ENCODE assay signal across 1 cellular context in the genomic region with DNA sequence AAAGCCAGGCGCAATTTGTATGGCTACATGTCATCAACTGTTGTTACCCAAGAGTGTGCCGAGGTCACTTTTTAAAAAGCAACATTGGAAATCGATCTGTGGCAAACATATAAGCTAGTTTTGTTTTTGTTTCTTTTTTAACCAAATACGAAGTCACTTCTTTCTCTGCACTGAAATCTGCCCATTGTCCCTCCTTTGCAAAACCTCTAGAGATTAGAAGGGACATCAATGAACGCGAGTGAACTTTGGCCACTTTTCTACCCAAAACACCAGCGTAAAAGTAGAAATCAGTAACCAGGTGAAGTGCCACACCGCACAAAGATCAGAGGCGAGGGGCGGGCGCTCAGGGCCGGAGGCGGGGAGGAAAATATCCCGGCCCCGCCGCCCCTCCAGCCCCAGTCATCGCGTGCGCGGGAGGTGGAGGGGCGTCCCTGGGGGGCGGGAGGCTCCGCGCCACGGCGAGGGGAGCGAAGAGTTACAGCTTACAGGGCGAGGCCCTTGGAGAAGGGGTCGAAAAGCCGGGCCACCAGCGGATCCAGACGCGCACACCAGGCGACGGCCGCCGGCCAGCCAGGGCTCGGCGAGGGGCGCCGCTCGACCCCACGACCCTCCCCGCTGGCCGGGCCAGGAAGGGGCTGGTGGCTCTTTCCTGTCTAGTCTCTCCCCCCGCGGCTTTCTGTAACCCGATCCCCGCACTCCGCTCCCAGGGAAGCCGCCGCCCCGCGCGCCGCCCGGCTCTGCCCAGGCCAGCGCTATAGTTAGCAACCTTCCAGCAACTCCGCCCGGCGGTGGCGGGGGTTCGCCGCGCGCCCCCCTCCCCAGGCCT.
TF ChIP-seq lines count a peak whose summit lies in the region.

No MANE protein-coding gene starts in this region.

TF ChIP-seq in HepG2, 621 proteins besides CTCF, POLR2A, EP300 and RAD21 (continued from another document and continues in another):
- TF ChIP-seq, protein P1, sequence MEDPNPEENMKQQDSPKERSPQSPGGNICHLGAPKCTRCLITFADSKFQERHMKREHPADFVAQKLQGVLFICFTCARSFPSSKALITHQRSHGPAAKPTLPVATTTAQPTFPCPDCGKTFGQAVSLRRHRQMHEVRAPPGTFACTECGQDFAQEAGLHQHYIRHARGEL (CRISPR knock-in tag; IDR thresholded peaks at IDR 0.05) = 0 out of 2 replicates have a peak, but pooled peaks have one; percentile 58
- no peak for TF ChIP-seq ISX (CRISPR knock-in tag; conservative IDR thresholded peaks at IDR 0.05)
- TF ChIP-seq KDM6A (CRISPR knock-in tag; IDR thresholded peaks at IDR 0.05; ENCODE audit: low read depth) = peak; percentile 97
- TF ChIP-seq MYC (CRISPR knock-in tag; IDR thresholded peaks at IDR 0.05; ENCODE audit: borderline replicate concordance) = peak; percentile 94
- TF ChIP-seq DNMT3B (CRISPR knock-in tag; conservative IDR thresholded peaks at IDR 0.05) = peak; percentile 85; the same call in 1 of the 2 replicates
- TF ChIP-seq ZBTB7B (CRISPR knock-in tag; IDR thresholded peaks at IDR 0.05) = peak; percentile 97
- TF ChIP-seq RBM22 (optimal IDR thresholded peaks at IDR 0.05; ENCODE audit: low read length) = no peak
- peak; percentile 68; the same call in 1 of the 2 replicates for TF ChIP-seq BORCS8-MEF2B (CRISPR knock-in tag; IDR thresholded peaks at IDR 0.05)
- TF ChIP-seq NFRKB (IDR thresholded peaks at IDR 0.05) = no peak
- TF ChIP-seq ZNF556 (CRISPR knock-in tag; IDR thresholded peaks at IDR 0.05; ENCODE audit: borderline replicate concordance) = peak; percentile 19
- TF ChIP-seq SALL1 (CRISPR knock-in tag; IDR thresholded peaks at IDR 0.05) = peak; percentile 96; the same call in 1 of the 2 replicates
- TF ChIP-seq MEF2D (CRISPR knock-in tag; IDR thresholded peaks at IDR 0.05) = peak; percentile 93
- peak; percentile 36; the same call in 1 of the 2 replicates for TF ChIP-seq MIER2 (CRISPR knock-in tag; IDR thresholded peaks at IDR 0.05)
- peak; percentile 63 for TF ChIP-seq ZNF552 (CRISPR knock-in tag; IDR thresholded peaks at IDR 0.05; ENCODE audit: borderline replicate concordance)
- peak; percentile 54 for TF ChIP-seq ZSCAN20 (CRISPR knock-in tag; IDR thresholded peaks at IDR 0.05; ENCODE audit: borderline replicate concordance)
- TF ChIP-seq TBX2 (CRISPR knock-in tag; IDR thresholded peaks at IDR 0.05; ENCODE audit: borderline replicate concordance) = peak; percentile 95
- peak; percentile 75 for TF ChIP-seq ATF7-NPFF (CRISPR knock-in tag; IDR thresholded peaks at IDR 0.05; ENCODE audit: low read depth)
- TF ChIP-seq KDM3A (CRISPR knock-in tag; IDR thresholded peaks at IDR 0.05; ENCODE audit: low read depth) = peak; percentile 73; the same call in 1 of the 2 replicates
- peak; percentile 82 for TF ChIP-seq CBX1 (IDR thresholded peaks at IDR 0.05; ENCODE audit: low read depth)
- TF ChIP-seq, protein P2, sequence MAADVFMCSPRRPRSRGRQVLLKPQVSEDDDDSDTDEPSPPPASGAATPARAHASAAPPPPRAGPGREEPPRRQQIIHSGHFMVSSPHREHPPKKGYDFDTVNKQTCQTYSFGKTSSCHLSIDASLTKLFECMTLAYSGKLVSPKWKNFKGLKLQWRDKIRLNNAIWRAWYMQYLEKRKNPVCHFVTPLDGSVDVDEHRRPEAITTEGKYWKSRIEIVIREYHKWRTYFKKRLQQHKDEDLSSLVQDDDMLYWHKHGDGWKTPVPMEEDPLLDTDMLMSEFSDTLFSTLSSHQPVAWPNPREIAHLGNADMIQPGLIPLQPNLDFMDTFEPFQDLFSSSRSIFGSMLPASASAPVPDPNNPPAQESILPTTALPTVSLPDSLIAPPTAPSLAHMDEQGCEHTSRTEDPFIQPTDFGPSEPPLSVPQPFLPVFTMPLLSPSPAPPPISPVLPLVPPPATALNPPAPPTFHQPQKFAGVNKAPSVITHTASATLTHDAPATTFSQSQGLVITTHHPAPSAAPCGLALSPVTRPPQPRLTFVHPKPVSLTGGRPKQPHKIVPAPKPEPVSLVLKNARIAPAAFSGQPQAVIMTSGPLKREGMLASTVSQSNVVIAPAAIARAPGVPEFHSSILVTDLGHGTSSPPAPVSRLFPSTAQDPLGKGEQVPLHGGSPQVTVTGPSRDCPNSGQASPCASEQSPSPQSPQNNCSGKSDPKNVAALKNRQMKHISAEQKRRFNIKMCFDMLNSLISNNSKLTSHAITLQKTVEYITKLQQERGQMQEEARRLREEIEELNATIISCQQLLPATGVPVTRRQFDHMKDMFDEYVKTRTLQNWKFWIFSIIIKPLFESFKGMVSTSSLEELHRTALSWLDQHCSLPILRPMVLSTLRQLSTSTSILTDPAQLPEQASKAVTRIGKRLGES (CRISPR knock-in tag; IDR thresholded peaks at IDR 0.05; ENCODE audit: borderline replicate concordance) = no peak
- TF ChIP-seq ZNF234 (CRISPR knock-in tag; conservative IDR thresholded peaks at IDR 0.05) = peak; percentile 81; the same call in 1 of the 2 replicates
- peak; percentile 61 for TF ChIP-seq FOXP1 (IDR thresholded peaks at IDR 0.05)
- TF ChIP-seq FOXP1 (CRISPR knock-in tag; IDR thresholded peaks at IDR 0.05) = peak; percentile 92
- no peak for TF ChIP-seq ZFP41 (CRISPR knock-in tag; IDR thresholded peaks at IDR 0.05; ENCODE audit: borderline replicate concordance)
- no peak for TF ChIP-seq SETDB1 (CRISPR knock-in tag; IDR thresholded peaks at IDR 0.05; ENCODE audit: borderline replicate concordance)
- peak; percentile 52; the same call in 1 of the 2 replicates for TF ChIP-seq ZNF12 (CRISPR knock-in tag; IDR thresholded peaks at IDR 0.05)
- TF ChIP-seq SMARCE1 (IDR thresholded peaks at IDR 0.05; ENCODE audit: borderline replicate concordance) = no peak
- TF ChIP-seq XBP1 (CRISPR knock-in tag; IDR thresholded peaks at IDR 0.05) = 0 out of 2 replicates have a peak, but pooled peaks have one; percentile 39
- TF ChIP-seq ZNF570 (CRISPR knock-in tag; IDR thresholded peaks at IDR 0.05; ENCODE audit: borderline replicate concordance) = no peak
- TF ChIP-seq ZNF496 (CRISPR knock-in tag; IDR thresholded peaks at IDR 0.05; ENCODE audit: insufficient replicate concordance) = no peak
- peak; percentile 37; the same call in 1 of the 2 replicates for TF ChIP-seq MAFF (IDR thresholded peaks at IDR 0.05; ENCODE audit: low read depth, low read length)
- TF ChIP-seq, protein P3, sequence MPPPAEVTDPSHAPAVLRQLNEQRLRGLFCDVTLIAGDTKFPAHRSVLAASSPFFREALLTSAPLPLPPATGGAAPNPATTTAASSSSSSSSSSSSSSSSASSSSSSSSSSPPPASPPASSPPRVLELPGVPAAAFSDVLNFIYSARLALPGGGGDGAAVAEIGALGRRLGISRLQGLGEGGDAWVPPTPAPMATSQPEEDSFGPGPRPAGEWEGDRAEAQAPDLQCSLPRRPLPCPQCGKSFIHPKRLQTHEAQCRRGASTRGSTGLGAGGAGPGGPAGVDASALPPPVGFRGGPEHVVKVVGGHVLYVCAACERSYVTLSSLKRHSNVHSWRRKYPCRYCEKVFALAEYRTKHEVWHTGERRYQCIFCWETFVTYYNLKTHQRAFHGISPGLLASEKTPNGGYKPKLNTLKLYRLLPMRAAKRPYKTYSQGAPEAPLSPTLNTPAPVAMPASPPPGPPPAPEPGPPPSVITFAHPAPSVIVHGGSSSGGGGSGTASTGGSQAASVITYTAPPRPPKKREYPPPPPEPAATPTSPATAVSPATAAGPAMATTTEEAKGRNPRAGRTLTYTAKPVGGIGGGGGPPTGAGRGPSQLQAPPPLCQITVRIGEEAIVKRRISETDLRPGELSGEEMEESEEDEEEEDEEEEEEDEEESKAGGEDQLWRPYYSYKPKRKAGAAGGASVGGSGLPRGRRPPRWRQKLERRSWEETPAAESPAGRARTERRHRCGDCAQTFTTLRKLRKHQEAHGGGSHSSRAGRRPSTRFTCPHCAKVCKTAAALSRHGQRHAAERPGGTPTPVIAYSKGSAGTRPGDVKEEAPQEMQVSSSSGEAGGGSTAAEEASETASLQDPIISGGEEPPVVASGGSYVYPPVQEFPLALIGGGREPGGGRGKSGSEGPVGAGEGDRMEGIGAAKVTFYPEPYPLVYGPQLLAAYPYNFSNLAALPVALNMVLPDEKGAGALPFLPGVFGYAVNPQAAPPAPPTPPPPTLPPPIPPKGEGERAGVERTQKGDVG (CRISPR knock-in tag; IDR thresholded peaks at IDR 0.05; ENCODE audit: borderline replicate concordance) = no peak
- TF ChIP-seq, protein P4, sequence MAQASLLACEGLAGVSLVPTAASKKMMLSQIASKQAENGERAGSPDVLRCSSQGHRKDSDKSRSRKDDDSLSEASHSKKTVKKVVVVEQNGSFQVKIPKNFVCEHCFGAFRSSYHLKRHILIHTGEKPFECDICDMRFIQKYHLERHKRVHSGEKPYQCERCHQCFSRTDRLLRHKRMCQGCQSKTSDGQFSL (CRISPR knock-in tag; IDR thresholded peaks at IDR 0.05) = peak; percentile 85; the same call in 1 of the 2 replicates
- peak; percentile 98 for TF ChIP-seq FOXJ3 (CRISPR knock-in tag; IDR thresholded peaks at IDR 0.05; ENCODE audit: borderline replicate concordance)
- peak; percentile 66; the same call in 1 of the 2 replicates for TF ChIP-seq HMG20B (CRISPR knock-in tag; conservative IDR thresholded peaks at IDR 0.05)
- peak; percentile 58; the same call in 1 of the 2 replicates for TF ChIP-seq ZNF747 (CRISPR knock-in tag; IDR thresholded peaks at IDR 0.05; ENCODE audit: borderline replicate concordance)
- TF ChIP-seq, protein P5, sequence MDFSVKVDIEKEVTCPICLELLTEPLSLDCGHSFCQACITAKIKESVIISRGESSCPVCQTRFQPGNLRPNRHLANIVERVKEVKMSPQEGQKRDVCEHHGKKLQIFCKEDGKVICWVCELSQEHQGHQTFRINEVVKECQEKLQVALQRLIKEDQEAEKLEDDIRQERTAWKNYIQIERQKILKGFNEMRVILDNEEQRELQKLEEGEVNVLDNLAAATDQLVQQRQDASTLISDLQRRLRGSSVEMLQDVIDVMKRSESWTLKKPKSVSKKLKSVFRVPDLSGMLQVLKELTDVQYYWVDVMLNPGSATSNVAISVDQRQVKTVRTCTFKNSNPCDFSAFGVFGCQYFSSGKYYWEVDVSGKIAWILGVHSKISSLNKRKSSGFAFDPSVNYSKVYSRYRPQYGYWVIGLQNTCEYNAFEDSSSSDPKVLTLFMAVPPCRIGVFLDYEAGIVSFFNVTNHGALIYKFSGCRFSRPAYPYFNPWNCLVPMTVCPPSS (IDR thresholded peaks at IDR 0.05) = no peak
- TF ChIP-seq ZNF572 (CRISPR knock-in tag; IDR thresholded peaks at IDR 0.05) = 0 out of 2 replicates have a peak, but pooled peaks have one; percentile 45
- TF ChIP-seq ZSCAN25 (CRISPR knock-in tag; IDR thresholded peaks at IDR 0.05) = peak; percentile 32; the same call in 1 of the 2 replicates
- TF ChIP-seq, protein P6, sequence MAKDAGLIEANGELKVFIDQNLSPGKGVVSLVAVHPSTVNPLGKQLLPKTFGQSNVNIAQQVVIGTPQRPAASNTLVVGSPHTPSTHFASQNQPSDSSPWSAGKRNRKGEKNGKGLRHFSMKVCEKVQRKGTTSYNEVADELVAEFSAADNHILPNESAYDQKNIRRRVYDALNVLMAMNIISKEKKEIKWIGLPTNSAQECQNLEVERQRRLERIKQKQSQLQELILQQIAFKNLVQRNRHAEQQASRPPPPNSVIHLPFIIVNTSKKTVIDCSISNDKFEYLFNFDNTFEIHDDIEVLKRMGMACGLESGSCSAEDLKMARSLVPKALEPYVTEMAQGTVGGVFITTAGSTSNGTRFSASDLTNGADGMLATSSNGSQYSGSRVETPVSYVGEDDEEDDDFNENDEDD (CRISPR knock-in tag; IDR thresholded peaks at IDR 0.05; ENCODE audit: borderline replicate concordance) = peak; percentile 82; the same call in 1 of the 2 replicates
- TF ChIP-seq TBP (CRISPR knock-in tag; IDR thresholded peaks at IDR 0.05) = no peak
- TF ChIP-seq BHLHE40 (IDR thresholded peaks at IDR 0.05; ENCODE audit: low read length) = peak; percentile 85
- TF ChIP-seq, protein P7, sequence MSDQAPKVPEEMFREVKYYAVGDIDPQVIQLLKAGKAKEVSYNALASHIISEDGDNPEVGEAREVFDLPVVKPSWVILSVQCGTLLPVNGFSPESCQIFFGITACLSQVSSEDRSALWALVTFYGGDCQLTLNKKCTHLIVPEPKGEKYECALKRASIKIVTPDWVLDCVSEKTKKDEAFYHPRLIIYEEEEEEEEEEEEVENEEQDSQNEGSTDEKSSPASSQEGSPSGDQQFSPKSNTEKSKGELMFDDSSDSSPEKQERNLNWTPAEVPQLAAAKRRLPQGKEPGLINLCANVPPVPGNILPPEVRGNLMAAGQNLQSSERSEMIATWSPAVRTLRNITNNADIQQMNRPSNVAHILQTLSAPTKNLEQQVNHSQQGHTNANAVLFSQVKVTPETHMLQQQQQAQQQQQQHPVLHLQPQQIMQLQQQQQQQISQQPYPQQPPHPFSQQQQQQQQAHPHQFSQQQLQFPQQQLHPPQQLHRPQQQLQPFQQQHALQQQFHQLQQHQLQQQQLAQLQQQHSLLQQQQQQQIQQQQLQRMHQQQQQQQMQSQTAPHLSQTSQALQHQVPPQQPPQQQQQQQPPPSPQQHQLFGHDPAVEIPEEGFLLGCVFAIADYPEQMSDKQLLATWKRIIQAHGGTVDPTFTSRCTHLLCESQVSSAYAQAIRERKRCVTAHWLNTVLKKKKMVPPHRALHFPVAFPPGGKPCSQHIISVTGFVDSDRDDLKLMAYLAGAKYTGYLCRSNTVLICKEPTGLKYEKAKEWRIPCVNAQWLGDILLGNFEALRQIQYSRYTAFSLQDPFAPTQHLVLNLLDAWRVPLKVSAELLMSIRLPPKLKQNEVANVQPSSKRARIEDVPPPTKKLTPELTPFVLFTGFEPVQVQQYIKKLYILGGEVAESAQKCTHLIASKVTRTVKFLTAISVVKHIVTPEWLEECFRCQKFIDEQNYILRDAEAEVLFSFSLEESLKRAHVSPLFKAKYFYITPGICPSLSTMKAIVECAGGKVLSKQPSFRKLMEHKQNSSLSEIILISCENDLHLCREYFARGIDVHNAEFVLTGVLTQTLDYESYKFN (CRISPR knock-in tag; conservative IDR thresholded peaks at IDR 0.05) = peak; percentile 99
- no peak for TF ChIP-seq ZNF24 (IDR thresholded peaks at IDR 0.05)
- peak; percentile 93 for TF ChIP-seq FOXM1 (CRISPR knock-in tag; IDR thresholded peaks at IDR 0.05)
- peak; percentile 4; the same call in 1 of the 2 replicates for TF ChIP-seq ZNF121 (CRISPR knock-in tag; IDR thresholded peaks at IDR 0.05)
- TF ChIP-seq TSC22D2 (CRISPR knock-in tag; IDR thresholded peaks at IDR 0.05; ENCODE audit: borderline replicate concordance) = 0 out of 2 replicates have a peak, but pooled peaks have one; percentile 48
- TF ChIP-seq ZNF282 (IDR thresholded peaks at IDR 0.05; ENCODE audit: partially characterized antibody) = no peak
- no peak for TF ChIP-seq ZFYVE20 (CRISPR knock-in tag; IDR thresholded peaks at IDR 0.05; ENCODE audit: borderline replicate concordance, low read depth)
- peak; percentile 10 for TF ChIP-seq XRCC5 (optimal IDR thresholded peaks at IDR 0.05; ENCODE audit: low read length)
- TF ChIP-seq ZNF230 (CRISPR knock-in tag; IDR thresholded peaks at IDR 0.05) = 0 out of 2 replicates have a peak, but pooled peaks have one; percentile 4
- TF ChIP-seq ZNF264 (CRISPR knock-in tag; IDR thresholded peaks at IDR 0.05) = peak; percentile 89
